Comparison of ENCODE assay signal across 16 cellular contexts in genomic region chr1:29245261-29245660, GRCh38. TPM values are rescaled to one million over a fixed set of nuclear protein-coding genes. Genes with fewer than 3 reads are reported as not detected.
DNase-seq lines count a peak whose midpoint lies in the region; ATAC-seq, FAIRE-seq and TF ChIP-seq lines count a peak whose summit lies in the region.
"Had no signal": no experiment of that assay in that cellular context is flagged by ENCODE, and none has a peak within 500 bp of the region (broad histone marks: within the 10 kb centered on the region; RNA-seq: fewer than 3 reads in every experiment).

No MANE protein-coding gene starts in this region.

- no peak overlapping the region for H3K9ac ChIP-seq in kidney (ENCODE audit: low read length in 2 of 2)
- H3K9ac ChIP-seq: BLaER1 treated with 17β-estradiol and CSF1 and Interleukin-3, amounts not matched to agents 10 nM and 100 nM; GM23248 had no signal

- POLR2A ChIA-PET in Panc1 (lab: Charles Lee), result no interaction called here

- CTCF ChIA-PET in Panc1 (lab: Charles Lee), result interaction anchor here (0.6 to 1.0 kb wide), 4 partner anchors 96 to 1135 kb away, joined by 3 to 5 read pairs (median 3); no protein-coding TSS in a partner anchor

- TF ChIP-seq POLR2A in GM18505 (IDR thresholded peaks at IDR 0.05; ENCODE audit: borderline replicate concordance, extremely low read depth, insufficient read depth, insufficient read length), result no peak

- H3K4me1 ChIP-seq in Panc1 (ENCODE audit: control insufficient read depth, insufficient read depth, low read length) (no peaks in the 10 kb centered on the region), kidney (ENCODE audit: control insufficient read depth in 1 of 2, insufficient read depth in 1 of 2, low read depth in 1 of 2, low read length in 2 of 2) (no peaks in the 10 kb centered on the region)

- no TSS peak for BruUV-seq in Panc1 (replicated peaks; lab: Mats Ljungman, UMichigan)

- DNase-seq in cardiac septum (ENCODE audit: low spot score), result peak; percentile 54
- DNase-seq in Right ventricle myocardium superior, result no peak
- DNase-seq in Panc1 (ENCODE audit: low read depth, low spot score), result no peak
- peak; percentile 34 for DNase-seq in kidney
- DNase-seq in posterior vena cava (ENCODE audit: low spot score), result peak; percentile 29
- DNase-seq: CD4-positive, alpha-beta T cell; DMS79; H7 had no signal

- no peak for ATAC-seq in Right ventricle myocardium superior (ENCODE audit: poor library complexity)
- ATAC-seq in Panc1, result peak; percentile 37
- no peak for ATAC-seq in GM18505 (IDR thresholded peaks at IDR 0.05; ENCODE audit: unreplicated experiment)
- ATAC-seq in GM21367 (IDR thresholded peaks at IDR 0.05; ENCODE audit: unreplicated experiment), result no peak
- no peak for ATAC-seq in GM19452 (IDR thresholded peaks at IDR 0.05; ENCODE audit: unreplicated experiment)

- intact Hi-C loops in cardiac septum (cut with DNase I), result no loop called here
- intact Hi-C loops in Right ventricle myocardium superior (cut with DNase I), result loop anchor here (10.0 kb wide), 1 partner anchor 200 kb away; no protein-coding TSS in a partner anchor
- intact Hi-C loops in Panc1 (cut with micrococcal nuclease; ENCODE audit: unreplicated experiment), result loop anchor here (10.0 kb wide), 1 partner anchor 100 kb away; no protein-coding TSS in a partner anchor
- intact Hi-C loops in kidney (cut with DNase I), result no loop called here
- intact Hi-C loops in posterior vena cava (cut with DNase I), result loop anchor here in 1 of 2 donors (10.0 kb wide), 1 partner anchor 840 kb away; no protein-coding TSS in a partner anchor

- H3K27me3 ChIP-seq in Panc1 (ENCODE audit: control insufficient read depth, insufficient read depth, low read length), result no peaks in the 10 kb centered on the region

- H3K9me3 ChIP-seq in Panc1 (ENCODE audit: control insufficient read depth, insufficient read depth, low read depth, low read length) (no peaks in the 10 kb centered on the region), kidney (ENCODE audit: control insufficient read depth in 1 of 2, low read length in 2 of 2) (no peaks in the 10 kb centered on the region)
- H3K9me3 ChIP-seq: BLaER1 treated with 17β-estradiol and CSF1 and Interleukin-3, amounts not matched to agents 10 nM and 100 nM had no signal

- H3K27ac ChIP-seq in Panc1 (ENCODE audit: low read length), result no peak overlapping the region
- H3K27ac ChIP-seq in kidney (ENCODE audit: low read depth in 2 of 2, low read length in 2 of 2), result no peak overlapping the region
- H3K27ac ChIP-seq: 22Rv1; BLaER1 treated with 17β-estradiol and CSF1 and Interleukin-3, amounts not matched to agents 10 nM and 100 nM; GM23248 had no signal

- no peak for FAIRE-seq in kidney (lab: Jason Lieb, UNC)
- FAIRE-seq: GM12878 had no signal

- in situ Hi-C loops in Panc1 (cut with HindIII; ENCODE audit: low pct_unique_long_range_greater_than_20kb, low sequenced_read_pairs), result no loop called here

- H3K36me3 ChIP-seq in Panc1 (ENCODE audit: control insufficient read depth, insufficient read depth, low read length), result no peaks in the 10 kb centered on the region
- H3K36me3 ChIP-seq in kidney (ENCODE audit: control insufficient read depth in 1 of 2, insufficient read depth in 2 of 2, low read length in 2 of 2), result no peaks in the 10 kb centered on the region
- H3K36me3 ChIP-seq: BLaER1 treated with 17β-estradiol and CSF1 and Interleukin-3, amounts not matched to agents 10 nM and 100 nM had no signal

- no peak overlapping the region for H3K4me3 ChIP-seq in Panc1 (ENCODE audit: low read depth in 2 of 2, low read length in 2 of 2)
- H3K4me3 ChIP-seq in kidney (ENCODE audit: low read length in 2 of 2), result no peak overlapping the region
- H3K4me3 ChIP-seq: BLaER1 treated with 17β-estradiol and CSF1 and Interleukin-3, amounts not matched to agents 10 nM and 100 nM; GM12878; GM23248 had no signal

- TF ChIP-seq CTCF in Panc1 (IDR thresholded peaks at IDR 0.05), result no peak
- TF ChIP-seq CTCF in kidney (IDR thresholded peaks at IDR 0.05; ENCODE audit: borderline replicate concordance, extremely low read depth, insufficient read depth), result no peak

RNA-seq across cellular contexts. Expression of gene PTPRU, which starts 8.9 kb away (rescaled TPM):
- 6.6 TPM for total RNA-seq in cardiac septum
- 22.1 TPM for total RNA-seq in Right ventricle myocardium superior
- total RNA-seq in Panc1 (2021; ENCODE audit: unreplicated experiment), result 0.72 TPM
- 2.4 TPM for polyA plus RNA-seq in Panc1 (2012; ENCODE audit: insufficient read length)
- total RNA-seq in kidney, result 53.6 TPM
- 3.7 TPM for polyA plus RNA-seq in kidney (ENCODE audit: insufficient read depth, low read depth, low replicate concordance)
- 10 to 100 TPM; 12.3 to 16.5 TPM for total RNA-seq in posterior vena cava
- polyA plus RNA-seq: IgD-negative memory B cell had no signal

RNA-seq across cellular contexts. Expression of gene MECR, which starts 14.5 kb away (rescaled TPM):
- total RNA-seq in cardiac septum (29.9 TPM), Right ventricle myocardium superior (33.1 TPM), Panc1 (2021; ENCODE audit: unreplicated experiment) (25.7 TPM), kidney (27.7 TPM), posterior vena cava (10 to 100 TPM; 13.9 to 20.0 TPM)
- 31.2 TPM for polyA plus RNA-seq in Panc1 (2012; ENCODE audit: insufficient read length)
- polyA plus RNA-seq in kidney (ENCODE audit: insufficient read depth, low read depth, low replicate concordance), result 42.6 TPM

Comparison
In these comparisons a context has a peak if more than half of its experiments do, and no peak if none do; other contexts are left out.
1. DNase-seq: peak in cardiac septum (single experiment), kidney (single experiment) and posterior vena cava (single experiment); none in Right ventricle myocardium superior (single experiment) and Panc1 (single experiment).
2. intact Hi-C loops: an anchor here in Right ventricle myocardium superior (10.0 kb wide) and Panc1 (10.0 kb wide); none called in cardiac septum and kidney.